ENCODE assay signal across 18 cellular contexts in the genomic region with DNA sequence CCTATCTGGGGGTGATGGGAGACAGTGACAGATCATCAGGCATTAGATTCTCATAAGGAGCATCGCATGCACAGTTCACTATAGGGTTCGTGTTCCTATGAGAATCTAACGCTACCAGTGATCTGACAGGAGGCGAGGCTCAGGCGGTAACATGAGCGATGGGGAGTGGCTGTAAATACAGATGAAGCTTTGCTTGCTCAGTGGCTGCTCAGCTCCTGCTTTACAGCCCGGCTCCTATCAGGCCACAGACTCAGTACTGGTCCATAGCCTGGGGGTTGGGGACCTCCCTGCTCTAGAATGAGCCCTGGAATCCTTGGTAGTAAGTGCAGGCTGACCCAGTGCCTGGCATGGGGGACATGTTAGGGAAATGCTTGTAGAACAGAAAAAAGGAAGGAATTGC.
"Had no signal": no experiment of that assay in that cellular context is flagged by ENCODE, and none has a peak within 500 bp of the region (broad histone marks: within the 10 kb centered on the region; RNA-seq: fewer than 3 reads in every experiment).

No MANE protein-coding gene starts in this region.

- H3K9me3 ChIP-seq: SJCRH30 had no signal

- DNase-seq: KBM-7; MV-4-11; NCI-H1048; NCI-H1105; NCI-H1417 treated with DMSO at 0.1 percent for 48 hours; NCI-H146; NCI-H1930; NCI-H510A treated with DMSO at 0.1 percent for 48 hours; NCI-H526; NCI-H774; NK-92 treated with Interleukin-12 subunit alpha and Interleukin-12 subunit beta, amount 100 ng/mL, for 24 hours; PC-3; T-helper 1 cell; T-helper 17 cell had no signal

- H3K36me3 ChIP-seq: SJCRH30 had no signal

- ATAC-seq: Panc1, PC-3, T-helper 17 cell had no signal

- H3K4me3 ChIP-seq: SJCRH30 had no signal

- H3K27ac ChIP-seq: HL-60, RWPE1, SJCRH30 had no signal

- H3K27me3 ChIP-seq: SJCRH30 had no signal
